ENCODE assay signal across 19 cellular contexts in genomic region chr10:36256905-36257304, GRCh38.
DNase-seq lines count a peak whose midpoint lies in the region; ATAC-seq and TF ChIP-seq lines count a peak whose summit lies in the region.
"Had no signal": no experiment of that assay in that cellular context is flagged by ENCODE, and none has a peak within 500 bp of the region (broad histone marks: within the 10 kb centered on the region; RNA-seq: fewer than 3 reads in every experiment).

No MANE protein-coding gene starts in this region.

- peak overlapping the region; percentile 64 for H3K9ac ChIP-seq in adipocyte (ENCODE audit: low read length)

- TF ChIP-seq CTCF in gastroesophageal sphincter (IDR thresholded peaks at IDR 0.05): no peak

- no peaks in the 10 kb centered on the region for H3K27me3 ChIP-seq in adipocyte (replicated peaks; ENCODE audit: control insufficient read depth, insufficient read depth, low read length)
- no peaks in the 10 kb centered on the region for H3K27me3 ChIP-seq in gastroesophageal sphincter
- H3K27me3 ChIP-seq: esophagus squamous epithelium, ovary, SJCRH30 had no signal

- TF ChIP-seq POLR2A in gastroesophageal sphincter (IDR thresholded peaks at IDR 0.05): no peak

- DNase-seq in Right ventricle myocardium superior (no peak), cardiac septum (ENCODE audit: low spot score) (no peak), adipocyte (ENCODE audit: low read depth) (peak; percentile 84), SHP77 (lab: John Stamatoyannopoulos, UW) (no peak)
- DNase-seq: 8988T; activated CD4-positive, alpha-beta T cell treated with anti-CD3 and anti-CD28 coated beads for 4 hours; activated naive CD4-positive, alpha-beta T cell treated with Interleukin-2 at 50 U/mL for 16 hours; CD4-positive, CD25-positive, alpha-beta regulatory T cell; DMS79; esophagus squamous epithelium; NCI-H146; NCI-H345; ovary; SJCRH30 had no signal

- intact Hi-C loops in Right ventricle myocardium superior (cut with DNase I) (no loop called here), cardiac septum (cut with DNase I) (no loop called here)

- no peak overlapping the region for H3K27ac ChIP-seq in gastroesophageal sphincter
- H3K27ac ChIP-seq: esophagus squamous epithelium, ovary, SJCRH30, skin epidermis had no signal

- H3K4me3 ChIP-seq in adipocyte (ENCODE audit: low read length): no peak overlapping the region
- H3K4me3 ChIP-seq in gastroesophageal sphincter: no peak overlapping the region
- H3K4me3 ChIP-seq: esophagus squamous epithelium, ovary, SJCRH30, skin epidermis had no signal

- H3K4me1 ChIP-seq in adipocyte (ENCODE audit: control insufficient read depth, insufficient read depth, low read length) (peaks cover 34% of the 10 kb centered on the region), gastroesophageal sphincter (peaks cover 0 to 6% (median 0%) of the 10 kb centered on the region in 3 donors)
- H3K4me1 ChIP-seq: esophagus squamous epithelium had no signal

- TF ChIP-seq EP300 in gastroesophageal sphincter (IDR thresholded peaks at IDR 0.05): no peak

- 60 to 78% methylated on average over 2 of the region's 2 CpGs for WGBS in gastroesophageal sphincter (ENCODE audit: low coverage in 1 of 2), 2 donors

- H3K36me3 ChIP-seq in adipocyte (ENCODE audit: control insufficient read depth, insufficient read depth, low read length, severe bottlenecking): no peaks in the 10 kb centered on the region
- H3K36me3 ChIP-seq in gastroesophageal sphincter: no peaks in the 10 kb centered on the region
- H3K36me3 ChIP-seq: esophagus squamous epithelium, ovary, SJCRH30 had no signal

- H3K9me3 ChIP-seq in adipocyte (ENCODE audit: control insufficient read depth, low read length): no peaks in the 10 kb centered on the region
- no peaks in the 10 kb centered on the region for H3K9me3 ChIP-seq in gastroesophageal sphincter
- H3K9me3 ChIP-seq: esophagus squamous epithelium, ovary had no signal

- ATAC-seq in Right ventricle myocardium superior (ENCODE audit: poor library complexity) (peak; percentile 15), gastroesophageal sphincter (peak; percentile 64), HG03354 (IDR thresholded peaks at IDR 0.05; ENCODE audit: poor library complexity, severe bottlenecking, unreplicated experiment) (no peak), HG02642 (IDR thresholded peaks at IDR 0.05; ENCODE audit: poor library complexity, unreplicated experiment) (no peak), GM19351 (IDR thresholded peaks at IDR 0.05; ENCODE audit: unreplicated experiment) (no peak)

Comparison
In these comparisons a context has a peak if more than half of its experiments do, and no peak if none do; other contexts are left out.
1. ATAC-seq: peak in Right ventricle myocardium superior (single experiment) and gastroesophageal sphincter (single experiment); none in HG03354 (single experiment), HG02642 (single experiment) and GM19351 (single experiment).